In the genomic region with DNA sequence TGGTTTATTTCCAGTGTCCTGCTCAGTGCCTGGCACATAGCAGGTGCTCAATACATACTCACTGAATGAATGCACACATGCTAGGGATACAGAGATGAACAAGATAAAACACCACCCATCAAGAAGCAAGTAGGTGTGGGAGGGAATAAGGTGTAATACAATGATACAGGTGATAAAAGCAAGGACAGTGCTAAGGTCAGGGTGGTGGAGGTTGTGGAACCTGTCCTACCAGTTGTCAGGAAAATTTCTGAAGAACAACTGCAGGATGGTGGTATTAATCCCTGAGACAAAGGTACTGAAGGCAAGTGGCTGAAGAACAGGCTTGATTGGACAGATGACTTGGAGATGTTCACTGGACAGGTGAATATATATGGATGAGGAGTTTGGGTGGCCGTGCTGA, we compare ENCODE assay signal across 8 cellular contexts. TPM values are rescaled to one million over a fixed set of nuclear protein-coding genes. Genes with fewer than 3 reads are reported as not detected.
A peak's percentile ranks its signal among the peaks of the same experiment; 100 is the strongest.
DNase-seq lines count a peak whose midpoint lies in the region; ATAC-seq and TF ChIP-seq lines count a peak whose summit lies in the region.

No MANE protein-coding gene starts in this region.

- no peaks in the 10 kb centered on the region for H3K27me3 Mint-ChIP-seq in neural crest cell (ENCODE audit: low read depth)

- no peaks in the 10 kb centered on the region for H3K27me3 ChIP-seq in duodenal mucosa (ENCODE audit: control insufficient read depth in 1 of 2, insufficient read depth in 2 of 2, low read length in 2 of 2)

- H3K36me3 ChIP-seq in duodenal mucosa (ENCODE audit: control insufficient read depth in 1 of 2, insufficient read depth in 2 of 2, low read length in 2 of 2), result peaks cover 3 to 27% of the 10 kb centered on the region in 2 donors

- H3K9me3 Mint-ChIP-seq in neural crest cell, result no peaks in the 10 kb centered on the region

- no peak for TF ChIP-seq CTCF in NB4 (IDR thresholded peaks at IDR 0.05; ENCODE audit: low read depth, low read length)
- no peak for TF ChIP-seq CTCF in neural crest cell (conservative IDR thresholded peaks at IDR 0.05)

- H3K27ac ChIP-seq in duodenal mucosa (ENCODE audit: low read depth, low read length), result no peak overlapping the region

- no peaks in the 10 kb centered on the region for H3K9me3 ChIP-seq in duodenal mucosa (ENCODE audit: control insufficient read depth in 1 of 2, low read length in 2 of 2)

- ATAC-seq in GM18505 (IDR thresholded peaks at IDR 0.05; ENCODE audit: unreplicated experiment), result no peak

- H3K4me3 Mint-ChIP-seq in neural crest cell, result peak overlapping the region; percentile 99

- TF ChIP-seq POLR2A in NB4 (IDR thresholded peaks at IDR 0.05; ENCODE audit: extremely low read depth, insufficient read length), result no peak
- no peak for TF ChIP-seq POLR2A in GM18505 (IDR thresholded peaks at IDR 0.05; ENCODE audit: borderline replicate concordance, extremely low read depth, insufficient read depth, insufficient read length)

- peak; percentile 23 for DNase-seq in NCI-H748 (lab: John Stamatoyannopoulos, UW; ENCODE audit: unreplicated experiment)
- DNase-seq in NCI-H748 treated with DMSO at 0.1 percent for 48 hours (lab: John Stamatoyannopoulos, UW), result no peak
- no peak for DNase-seq in NB4 (ENCODE audit: low read depth)
- no peak for DNase-seq in neural crest cell (ENCODE audit: low read depth, low spot score)
- DNase-seq in UCSD-AML1 (lab: John Stamatoyannopoulos, UW; ENCODE audit: unreplicated experiment), result no peak
- DNase-seq in GM03348 (ENCODE audit: low spot score), result no peak

- no peak overlapping the region for H3K27ac Mint-ChIP-seq in neural crest cell (ENCODE audit: unreplicated experiment)

- H3K4me1 ChIP-seq in duodenal mucosa (ENCODE audit: control insufficient read depth in 1 of 2, insufficient read depth in 2 of 2, low read length in 2 of 2), result peaks cover 20 to 28% of the 10 kb centered on the region in 2 donors

- peaks cover 32% of the 10 kb centered on the region for H3K4me1 Mint-ChIP-seq in neural crest cell

- no peak overlapping the region for H3K9ac ChIP-seq in duodenal mucosa (ENCODE audit: low read depth in 1 of 2, low read length in 2 of 2)

- H3K36me3 Mint-ChIP-seq in neural crest cell (ENCODE audit: low read depth), result peaks cover 28% of the 10 kb centered on the region

- H3K4me3 ChIP-seq in NB4 (ENCODE audit: low read depth, low read length) (peak overlapping the region; percentile 100), duodenal mucosa (ENCODE audit: low read depth in 1 of 2, low read length in 2 of 2) (peak overlapping the region; percentile 90)

RNA-seq across cellular contexts. Expression of a gene that starts 1.8 kb away (rescaled TPM):
- total RNA-seq in neural crest cell, result 77.9 and 84.4 TPM in 2 replicates

RNA-seq across cellular contexts. Expression of a gene that starts 1.9 kb away (rescaled TPM):
- 23.4 and 23.7 TPM in 2 replicates for total RNA-seq in neural crest cell
